Comparison of ENCODE assay signal across 10 cellular contexts in the genomic region with DNA sequence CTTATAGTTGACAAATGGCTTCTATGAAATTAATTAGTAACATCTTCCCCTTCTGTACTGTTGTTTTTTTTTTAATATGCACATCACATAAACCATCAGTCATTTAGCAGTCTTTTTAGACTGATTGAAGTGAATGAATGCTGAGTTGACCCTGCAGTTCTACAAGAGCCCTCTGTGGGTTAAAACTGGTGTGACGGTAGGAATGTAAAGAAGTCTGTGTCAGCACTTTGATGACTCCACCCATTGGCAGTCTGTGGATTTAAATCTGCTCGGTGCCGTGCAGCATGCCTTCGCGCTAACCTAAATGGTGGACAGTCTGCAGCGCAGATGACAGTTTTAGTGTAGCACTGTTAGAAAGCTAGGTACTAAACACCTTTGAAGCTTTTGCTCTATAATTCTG. TPM values are rescaled to one million over a fixed set of nuclear protein-coding genes. Genes with fewer than 3 reads are reported as not detected.
DNase-seq lines count a peak whose midpoint lies in the region; ATAC-seq, FAIRE-seq and TF ChIP-seq lines count a peak whose summit lies in the region.
"Had no signal": no experiment of that assay in that cellular context is flagged by ENCODE, and none has a peak within 500 bp of the region (broad histone marks: within the 10 kb centered on the region; RNA-seq: fewer than 3 reads in every experiment).

No MANE protein-coding gene starts in this region.

- H3K27ac ChIP-seq in endothelial cell of umbilical vein (ENCODE audit: insufficient read depth, low read depth, low read length) (no peak overlapping the region), thyroid gland (no peak overlapping the region)

- dilution Hi-C loops in endothelial cell of umbilical vein (cut with MboI; ENCODE audit: extremely low pct_ligation_motif_present, low sequenced_read_pairs) = no loop called here

- H3K4me3 ChIP-seq in endothelial cell of umbilical vein (replicated peaks in 1 of 3; ENCODE audit: insufficient read depth in 1 of 3, low read depth in 1 of 3, low read length in 3 of 3) = no peak overlapping the region
- no peak overlapping the region for H3K4me3 ChIP-seq in skeletal muscle satellite cell (ENCODE audit: low read length)
- H3K4me3 ChIP-seq in thyroid gland (replicated peaks in 1 of 3) = no peak overlapping the region

- peaks cover 4% of the 10 kb centered on the region for H3K36me3 Mint-ChIP-seq in activated naive CD8-positive, alpha-beta T cell
- H3K36me3 Mint-ChIP-seq in activated naive CD8-positive, alpha-beta T cell treated with anti-CD3 and anti-CD28 coated beads for 36 hours = peaks cover 32% of the 10 kb centered on the region

- H3K9me3 ChIP-seq in endothelial cell of umbilical vein (replicated peaks; ENCODE audit: control insufficient read depth, insufficient read depth, low read length) (no peaks in the 10 kb centered on the region), skeletal muscle satellite cell (replicated peaks; ENCODE audit: low read length) (no peaks in the 10 kb centered on the region), thyroid gland (no peaks in the 10 kb centered on the region)

- H3K27me3 Mint-ChIP-seq in activated naive CD8-positive, alpha-beta T cell = no peaks in the 10 kb centered on the region
- no peaks in the 10 kb centered on the region for H3K27me3 Mint-ChIP-seq in activated naive CD8-positive, alpha-beta T cell treated with anti-CD3 and anti-CD28 coated beads for 36 hours

- peaks cover 21% of the 10 kb centered on the region for H3K4me1 ChIP-seq in endothelial cell of umbilical vein (ENCODE audit: control insufficient read depth, extremely low read depth, insufficient read depth, low read length)
- peaks cover 18% of the 10 kb centered on the region for H3K4me1 ChIP-seq in skeletal muscle satellite cell (ENCODE audit: control insufficient read depth, insufficient read depth, low read length)
- peaks cover 33% of the 10 kb centered on the region in 2 donors for H3K4me1 ChIP-seq in thyroid gland

- CTCF ChIA-PET in endothelial cell of umbilical vein (lab: Charles Lee) = interaction anchor here (0.7 to 1.4 kb wide), 3 partner anchors 10 to 94 kb away, joined by 3 read pairs; no protein-coding TSS in a partner anchor

- H3K4me2 ChIP-seq in endothelial cell of umbilical vein (ENCODE audit: insufficient read depth, low read length) (peak overlapping the region; percentile 13), skeletal muscle satellite cell (ENCODE audit: low read length) (peak overlapping the region; percentile 12)

- H4K20me1 ChIP-seq in endothelial cell of umbilical vein (replicated peaks; ENCODE audit: control insufficient read depth, extremely low read depth, insufficient read depth, low read length) = no peaks in the 10 kb centered on the region

- intact Hi-C loops in endothelial cell of umbilical vein (cut with micrococcal nuclease) = loop anchor here (5.0 to 10.0 kb wide), 3 partner anchors 101 to 271 kb away; a partner anchor contains a TSS
- intact Hi-C loops in thyroid gland (cut with DNase I) = loop anchor here (5.0 to 10.0 kb wide), 2 partner anchors 91 to 204 kb away; a partner anchor contains a TSS

- no peak overlapping the region for H2AFZ ChIP-seq in endothelial cell of umbilical vein (ENCODE audit: low read depth, low read length)

- H3K9ac ChIP-seq in endothelial cell of umbilical vein (replicated peaks; ENCODE audit: extremely low read depth, insufficient read depth, low read length) = no peak overlapping the region
- H3K9ac ChIP-seq in skeletal muscle satellite cell (ENCODE audit: low read depth, low read length) = no peak overlapping the region

- no peak for DNase-seq in activated naive CD8-positive, alpha-beta T cell treated with anti-CD3 and anti-CD28 coated beads for 36 hours
- DNase-seq in NCI-H526 treated with DMSO at 0.1 percent for 48 hours (lab: John Stamatoyannopoulos, UW) = peak; percentile 39
- peak; percentile 38 for DNase-seq in endothelial cell of umbilical vein (ENCODE audit: low read depth, low spot score)
- no peak for DNase-seq in thyroid gland
- DNase-seq in GM12892 (ENCODE audit: insufficient read length) = no peak
- DNase-seq: effector CD8-positive, alpha-beta T cell; NCI-H187 treated with DMSO at 0.1 percent for 48 hours had no signal

- H3K27me3 ChIP-seq in endothelial cell of umbilical vein (ENCODE audit: control insufficient read depth in 2 of 2, insufficient read depth in 2 of 2, low read length in 2 of 2) (no peaks in the 10 kb centered on the region), skeletal muscle satellite cell (ENCODE audit: control insufficient read depth, insufficient read depth, low read length) (no peaks in the 10 kb centered on the region), thyroid gland (no peaks in the 10 kb centered on the region)

- peak overlapping the region; percentile 46 for H3K27ac Mint-ChIP-seq in activated naive CD8-positive, alpha-beta T cell
- H3K27ac Mint-ChIP-seq in activated naive CD8-positive, alpha-beta T cell treated with anti-CD3 and anti-CD28 coated beads for 36 hours = no peak overlapping the region

- no TSS peak for BruUV-seq in endothelial cell of umbilical vein (replicated peaks; lab: Mats Ljungman, UMichigan)

- H3K79me2 ChIP-seq in endothelial cell of umbilical vein (ENCODE audit: control insufficient read depth, insufficient read depth, low read length) = peaks cover 83% of the 10 kb centered on the region

- TF ChIP-seq POLR2A in endothelial cell of umbilical vein (IDR thresholded peaks at IDR 0.05; ENCODE audit: low read depth, low read length) (no peak), thyroid gland (IDR thresholded peaks at IDR 0.05) (no peak), GM12892 (IDR thresholded peaks at IDR 0.05; ENCODE audit: low read depth, low read length) (no peak)

- 36 to 37% methylated on average over 6 of the region's 6 CpGs for WGBS in thyroid gland, 2 donors

- POLR2A ChIA-PET in endothelial cell of umbilical vein (lab: Charles Lee) = no interaction called here

- no peaks in the 10 kb centered on the region for H3K9me3 Mint-ChIP-seq in activated naive CD8-positive, alpha-beta T cell (ENCODE audit: low read depth)
- H3K9me3 Mint-ChIP-seq in activated naive CD8-positive, alpha-beta T cell treated with anti-CD3 and anti-CD28 coated beads for 36 hours = peaks cover 3% of the 10 kb centered on the region

- TF ChIP-seq CTCF in endothelial cell of umbilical vein (IDR thresholded peaks at IDR 0.05; ENCODE audit: extremely low read depth in 1 of 2, insufficient read depth in 1 of 2, low read depth in 1 of 2, low read length in 2 of 2) (peak in 1 of 2 donors; percentile 17), thyroid gland (IDR thresholded peaks at IDR 0.05) (no peak)

- ATAC-seq in HG02970 (IDR thresholded peaks at IDR 0.05; ENCODE audit: low FRiP score, unreplicated experiment) = no peak

- FAIRE-seq in endothelial cell of umbilical vein (lab: Jason Lieb, UNC) (no peak), GM12892 (lab: Jason Lieb, UNC) (no peak)

- peaks cover 54% of the 10 kb centered on the region for H3K4me1 Mint-ChIP-seq in activated naive CD8-positive, alpha-beta T cell (ENCODE audit: low read depth)
- peaks cover 45% of the 10 kb centered on the region for H3K4me1 Mint-ChIP-seq in activated naive CD8-positive, alpha-beta T cell treated with anti-CD3 and anti-CD28 coated beads for 36 hours

- H3K36me3 ChIP-seq in endothelial cell of umbilical vein (ENCODE audit: control insufficient read depth in 2 of 2, extremely low read depth in 1 of 2, insufficient read depth in 2 of 2, low read length in 2 of 2) (peaks cover 0 to 4% of the 10 kb centered on the region in 2 experiments), skeletal muscle satellite cell (ENCODE audit: insufficient read depth, low read length) (peaks cover 7% of the 10 kb centered on the region), thyroid gland (peaks cover 2 to 5% of the 10 kb centered on the region in 2 donors)

- no peaks in the 10 kb centered on the region for H3K9me1 ChIP-seq in endothelial cell of umbilical vein (replicated peaks; ENCODE audit: control insufficient read depth, extremely low read depth, insufficient read depth, low read length)

- H3K4me3 Mint-ChIP-seq in activated naive CD8-positive, alpha-beta T cell = peak overlapping the region; percentile 76
- no peak overlapping the region for H3K4me3 Mint-ChIP-seq in activated naive CD8-positive, alpha-beta T cell treated with anti-CD3 and anti-CD28 coated beads for 36 hours

TF ChIP-seq in endothelial cell of umbilical vein, 7 proteins besides CTCF, POLR2A, EP300 and RAD21 (continues in another document):
- TF ChIP-seq EZH2 (IDR thresholded peaks at IDR 0.05; ENCODE audit: borderline replicate concordance, low read depth, low read length, severe bottlenecking) = no peak
- TF ChIP-seq GATA2 (IDR thresholded peaks at IDR 0.05; ENCODE audit: insufficient read depth, insufficient read length, low read depth, low read length) = no peak
- no peak for TF ChIP-seq JUN (IDR thresholded peaks at IDR 0.05; ENCODE audit: borderline replicate concordance, insufficient read depth, insufficient read length, low read depth)

RNA-seq across cellular contexts. Expression of a gene that starts 3.1 kb away (rescaled TPM):
- 10 to 100 TPM; 21.8 to 23.4 TPM for total RNA-seq in activated naive CD8-positive, alpha-beta T cell treated with anti-CD3 and anti-CD28 coated beads for 36 hours
- 17.7 and 19.2 TPM in 2 replicates for total RNA-seq in endothelial cell of umbilical vein
- polyA plus RNA-seq in endothelial cell of umbilical vein = 2.5 and 3.3 TPM in 2 replicates
- 4.3 and 4.8 TPM in 2 replicates for polyA plus RNA-seq in endothelial cell of umbilical vein (2011; cell fraction: cytosol; rRNA removed)
- 3.0 and 3.7 TPM in 2 replicates for polyA plus RNA-seq in endothelial cell of umbilical vein (2011; cell fraction: nucleus; rRNA removed)
- 12.8 and 16.2 TPM in 2 replicates for polyA plus RNA-seq in endothelial cell of umbilical vein (2012)
- 9.5 and 9.6 TPM in 2 replicates for polyA minus RNA-seq in endothelial cell of umbilical vein
- polyA minus RNA-seq in endothelial cell of umbilical vein (2011; cell fraction: cytosol; rRNA and poly(A)+ RNA removed) = 19.2 TPM
- polyA minus RNA-seq in endothelial cell of umbilical vein (2011; cell fraction: nucleus; rRNA and poly(A)+ RNA removed) = 7.1 and 7.4 TPM in 2 replicates
- total RNA-seq in skeletal muscle satellite cell (2012; rRNA removed) = 17.2 and 19.2 TPM in 2 replicates
- 10 to 100 TPM; 20.5 to 25.0 (median 22.1) TPM for total RNA-seq in thyroid gland
- 7.6 TPM for polyA plus RNA-seq in GM12892 (2012; ENCODE audit: missing spikeins)

RNA-seq across cellular contexts. Expression of a gene that starts 3.6 kb away (rescaled TPM):
- total RNA-seq in activated naive CD8-positive, alpha-beta T cell treated with anti-CD3 and anti-CD28 coated beads for 36 hours = 10 to 100 TPM; 29.4 to 29.9 TPM
- total RNA-seq in endothelial cell of umbilical vein (16.3 and 16.4 TPM in 2 replicates), thyroid gland (10 to 100 TPM; 33.4 to 44.1 (median 36.0) TPM)
- 6.6 and 8.0 TPM in 2 replicates for polyA plus RNA-seq in endothelial cell of umbilical vein
- polyA plus RNA-seq in endothelial cell of umbilical vein (2011; cell fraction: cytosol; rRNA removed) = 9.3 and 10.0 TPM in 2 replicates
- polyA plus RNA-seq in endothelial cell of umbilical vein (2011; cell fraction: nucleus; rRNA removed) = 21.6 and 23.3 TPM in 2 replicates
- 15.2 and 15.4 TPM in 2 replicates for polyA plus RNA-seq in endothelial cell of umbilical vein (2012)
- polyA minus RNA-seq in endothelial cell of umbilical vein = 15.0 and 15.5 TPM in 2 replicates
- polyA minus RNA-seq in endothelial cell of umbilical vein (2011; cell fraction: cytosol; rRNA and poly(A)+ RNA removed) = 28.3 TPM
- 19.7 and 24.4 TPM in 2 replicates for polyA minus RNA-seq in endothelial cell of umbilical vein (2011; cell fraction: nucleus; rRNA and poly(A)+ RNA removed)
- 15.1 and 16.2 TPM in 2 replicates for total RNA-seq in skeletal muscle satellite cell (2012; rRNA removed)
- polyA plus RNA-seq in GM12892 (2012; ENCODE audit: missing spikeins) = 14.9 TPM

Comparison
In these comparisons a context has a peak if more than half of its experiments do, and no peak if none do; other contexts are left out.
1. DNase-seq: peak in NCI-H526 treated with DMSO at 0.1 percent for 48 hours (single experiment) and endothelial cell of umbilical vein (single experiment); none in activated naive CD8-positive, alpha-beta T cell treated with anti-CD3 and anti-CD28 coated beads for 36 hours (single experiment), thyroid gland (0 of 2) and GM12892 (single experiment).